In genomic region chr2:131165562-131165961, GRCh38 we compare ENCODE assay signal across 2 cellular contexts. TPM values are rescaled to one million over a fixed set of nuclear protein-coding genes. Genes with fewer than 3 reads are reported as not detected.
"Had no signal": no experiment of that assay in that cellular context is flagged by ENCODE, and none has a peak within 500 bp of the region (broad histone marks: within the 10 kb centered on the region; RNA-seq: fewer than 3 reads in every experiment).

No MANE protein-coding gene starts in this region.

RNA-seq across cellular contexts. Expression of gene POTEE, which starts 43.8 kb away (rescaled TPM):
- polyA plus RNA-seq: adipose tissue, aorta had no signal
